In the genomic region with DNA sequence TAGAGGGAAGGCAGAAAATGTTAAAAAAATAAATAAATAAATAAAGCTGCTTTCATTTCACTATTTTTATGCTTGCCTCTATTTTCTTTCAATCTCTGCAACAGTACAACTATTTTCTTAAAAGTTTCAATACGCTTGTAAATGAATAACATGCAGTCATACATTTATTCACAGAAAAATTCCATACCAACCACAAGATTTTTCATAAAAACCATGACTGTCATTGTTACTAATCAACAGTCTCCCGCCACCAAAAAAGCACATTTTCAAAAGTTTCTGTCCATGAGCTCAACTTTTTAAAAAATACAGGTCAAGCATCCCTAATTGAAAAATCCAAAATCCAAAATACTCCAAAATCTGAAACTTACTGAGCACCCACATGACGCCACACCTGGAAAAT, we compare ENCODE assay signal across 12 cellular contexts.
DNase-seq lines count a peak whose midpoint lies in the region; ATAC-seq and TF ChIP-seq lines count a peak whose summit lies in the region.
"Had no signal": no experiment of that assay in that cellular context is flagged by ENCODE, and none has a peak within 500 bp of the region (broad histone marks: within the 10 kb centered on the region; RNA-seq: fewer than 3 reads in every experiment).

No MANE protein-coding gene starts in this region.

- TF ChIP-seq CTCF in foreskin fibroblast (IDR thresholded peaks at IDR 0.05; ENCODE audit: low read depth, low read length), result no peak

- H3K4me3 ChIP-seq in ACC112 (ENCODE audit: low read depth, low read length) (peak overlapping the region; percentile 75), foreskin fibroblast (ENCODE audit: low read depth in 1 of 2, low read length in 2 of 2) (peak overlapping the region; percentile 40 to 63)

- DNase-seq in foreskin fibroblast, result peak in 1 of 2 donors; percentile 24
- DNase-seq in DMS 273 treated with DMSO at 0.1 percent for 48 hours (lab: John Stamatoyannopoulos, UW), result no peak
- DNase-seq in NCI-H510A (lab: John Stamatoyannopoulos, UW), result no peak
- no peak for DNase-seq in NCI-H1092 (lab: John Stamatoyannopoulos, UW)
- DNase-seq in NCI-H1105 (lab: John Stamatoyannopoulos, UW), result no peak
- DNase-seq: activated CD4-positive, CD25-positive, alpha-beta regulatory T cell treated with anti-CD3 and anti-CD28 coated beads, Interleukin-2, amount 50 U/mL, for 72 hours; NCI-H526 treated with DMSO at 0.1 percent for 48 hours; trophoblast cell had no signal

- H3K79me2 ChIP-seq in ACC112 (ENCODE audit: control insufficient read depth, insufficient read depth, low read length, unreplicated experiment), result peaks cover 77% of the 10 kb centered on the region

- no peaks in the 10 kb centered on the region for H3K27me3 ChIP-seq in ACC112 (ENCODE audit: insufficient read depth, low read length)

- H3K36me3 ChIP-seq in ACC112 (ENCODE audit: insufficient read depth, low read length), result no peaks in the 10 kb centered on the region

- H3K27ac ChIP-seq in ACC112 (ENCODE audit: low read depth, low read length), result no peak overlapping the region
- H3K27ac ChIP-seq: SK-N-MC had no signal

- peak; percentile 7 for ATAC-seq in GM19438 (IDR thresholded peaks at IDR 0.05; ENCODE audit: low read depth, unreplicated experiment)
- peak; percentile 39 for ATAC-seq in HG03457 (IDR thresholded peaks at IDR 0.05; ENCODE audit: unreplicated experiment)

- peaks cover 20% of the 10 kb centered on the region for H3K4me1 ChIP-seq in ACC112 (ENCODE audit: control insufficient read depth, insufficient read depth, low read length, unreplicated experiment)

- H2AFZ ChIP-seq in ACC112 (ENCODE audit: low read length, unreplicated experiment), result no peak overlapping the region
